Comparison of ENCODE assay signal across 16 cellular contexts in the genomic region with DNA sequence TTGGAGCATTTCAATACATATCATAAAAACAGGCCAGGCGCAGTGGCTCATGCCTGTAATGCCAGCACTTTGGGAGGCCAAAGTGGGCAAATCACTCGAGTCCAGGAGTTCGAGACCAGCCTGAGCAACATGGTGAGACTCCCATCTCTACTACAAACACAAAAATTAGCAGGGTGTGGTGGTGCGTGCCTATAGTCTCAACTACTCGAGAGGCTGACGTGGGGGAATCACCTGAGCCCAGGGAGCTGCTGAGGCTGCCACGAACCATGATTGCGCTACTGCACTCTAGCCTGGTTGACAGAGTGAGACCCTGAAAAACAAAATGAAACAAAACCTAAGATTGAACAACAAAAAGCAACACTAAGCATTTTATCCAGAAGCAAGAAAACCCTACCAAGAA. TPM values are rescaled to one million over a fixed set of nuclear protein-coding genes. Genes with fewer than 3 reads are reported as not detected.
A peak's percentile ranks its signal among the peaks of the same experiment; 100 is the strongest.
DNase-seq lines count a peak whose midpoint lies in the region; ATAC-seq and TF ChIP-seq lines count a peak whose summit lies in the region.
"Had no signal": no experiment of that assay in that cellular context is flagged by ENCODE, and none has a peak within 500 bp of the region (broad histone marks: within the 10 kb centered on the region; RNA-seq: fewer than 3 reads in every experiment).

No MANE protein-coding gene starts in this region.

- H3K36me3 ChIP-seq in CD4-positive, alpha-beta memory T cell (ENCODE audit: insufficient read depth, low read length), result no peaks in the 10 kb centered on the region
- H3K36me3 ChIP-seq in gastrocnemius medialis, result no peaks in the 10 kb centered on the region
- H3K36me3 ChIP-seq: BE2C, right atrium auricular region, uterus had no signal

- H3K27ac Mint-ChIP-seq in CD4-positive, alpha-beta memory T cell, result peak overlapping the region in 6 of 7 donors; percentile 21 to 88 (median 68)
- H3K27ac Mint-ChIP-seq in T-cell, result peak overlapping the region; percentile 77 to 87
- H3K27ac Mint-ChIP-seq in activated naive CD4-positive, alpha-beta T cell treated with anti-CD3 and anti-CD28 coated beads for 36 hours, result peak overlapping the region; percentile 98
- H3K27ac Mint-ChIP-seq: nephron progenitor cell had no signal

- no peak overlapping the region for H3K4me3 ChIP-seq in CD4-positive, alpha-beta memory T cell (ENCODE audit: low read length in 2 of 2)
- H3K4me3 ChIP-seq in gastrocnemius medialis, result no peak overlapping the region
- H3K4me3 ChIP-seq: right atrium auricular region, uterus had no signal

- POLR2A ChIA-PET in CD4-positive, alpha-beta memory T cell (lab: Charles Lee; ENCODE audit: partially characterized antibody), result no interaction called here
- POLR2A ChIA-PET in T-cell (lab: Charles Lee), result interaction anchor here in 1 of 2 donors (1.5 kb wide), 1 partner anchor 22 kb away, joined by 3 read pairs; no protein-coding TSS in a partner anchor

- H3K36me3 Mint-ChIP-seq in CD4-positive, alpha-beta memory T cell, result peaks cover 28% of the 10 kb centered on the region in 2 donors
- peaks cover 38% of the 10 kb centered on the region for H3K36me3 Mint-ChIP-seq in T-cell
- H3K36me3 Mint-ChIP-seq in activated naive CD4-positive, alpha-beta T cell treated with anti-CD3 and anti-CD28 coated beads for 36 hours (ENCODE audit: low read depth), result peaks cover 35% of the 10 kb centered on the region

- TF ChIP-seq CTCF in gastrocnemius medialis (IDR thresholded peaks at IDR 0.05 in 4 of 5, conservative IDR thresholded peaks at IDR 0.05 in 1 of 5), result no peak

- peak overlapping the region in 2 of 8 donors; percentile 32 to 40 for H3K4me3 Mint-ChIP-seq in CD4-positive, alpha-beta memory T cell
- H3K4me3 Mint-ChIP-seq in T-cell, result peak overlapping the region in 2 of 3 donors; percentile 18 to 54
- peak overlapping the region; percentile 65 for H3K4me3 Mint-ChIP-seq in activated naive CD4-positive, alpha-beta T cell treated with anti-CD3 and anti-CD28 coated beads for 36 hours
- H3K4me3 Mint-ChIP-seq: nephron progenitor cell had no signal

- no peak for DNase-seq in CD4-positive, alpha-beta memory T cell
- DNase-seq in T-cell (peak in 17 of 34 experiments; percentile 12 to 54 (median 30)), AG20443 (ENCODE audit: low spot score) (no peak), gastrocnemius medialis (no peak), retina (no peak)
- DNase-seq in activated naive CD4-positive, alpha-beta T cell treated with anti-CD3 and anti-CD28 coated beads for 36 hours, result peak; percentile 74
- peak; percentile 53 for DNase-seq in stimulated activated CD4-positive, alpha-beta T cell treated with anti-CD3 and anti-CD28 coated beads, Interleukin-15, amount 100 ng/mL, for 24 hours
- DNase-seq: anterior cingulate cortex, BE2C, DMS53, NCI-H1694 treated with DMSO at 0.1 percent for 48 hours, NCI-H510A treated with DMSO at 0.1 percent for 48 hours, nephron progenitor cell, uterus had no signal

- intact Hi-C loops in CD4-positive, alpha-beta memory T cell (cut with micrococcal nuclease), result no loop called here
- intact Hi-C loops in activated naive CD4-positive, alpha-beta T cell treated with anti-CD3 and anti-CD28 coated beads for 36 hours (cut with micrococcal nuclease), result loop anchor here (1.0 kb wide), 15 partner anchors 8 to 241 kb away; no protein-coding TSS in a partner anchor
- intact Hi-C loops in gastrocnemius medialis (cut with DNase I; ENCODE audit: low total_unique reads), result no loop called here

- ATAC-seq in T-cell (replicated peaks in 1 of 4) (peak; percentile 64 to 84 (median 81)), GM18907 (IDR thresholded peaks at IDR 0.05; ENCODE audit: unreplicated experiment) (no peak), gastrocnemius medialis (no peak)

- H3K9me3 Mint-ChIP-seq in CD4-positive, alpha-beta memory T cell, result no peaks in the 10 kb centered on the region
- no peaks in the 10 kb centered on the region for H3K9me3 Mint-ChIP-seq in T-cell
- H3K9me3 Mint-ChIP-seq in activated naive CD4-positive, alpha-beta T cell treated with anti-CD3 and anti-CD28 coated beads for 36 hours, result peaks cover 1% of the 10 kb centered on the region
- H3K9me3 Mint-ChIP-seq: nephron progenitor cell had no signal

- CTCF ChIA-PET in CD4-positive, alpha-beta memory T cell (lab: Charles Lee; ENCODE audit: partially characterized antibody), result no interaction called here
- CTCF ChIA-PET in T-cell (lab: Charles Lee), result no interaction called here
- CTCF ChIA-PET in activated naive CD4-positive, alpha-beta T cell treated with anti-CD3 and anti-CD28 coated beads for 36 hours (lab: Charles Lee), result interaction anchor here (1.0 to 2.0 kb wide), 6 partner anchors 18 to 308 kb away, joined by 3 to 5 read pairs (median 4); no protein-coding TSS in a partner anchor

- H3K27me3 ChIP-seq in CD4-positive, alpha-beta memory T cell (ENCODE audit: insufficient read depth, low read length), result no peaks in the 10 kb centered on the region
- no peaks in the 10 kb centered on the region for H3K27me3 ChIP-seq in gastrocnemius medialis
- H3K27me3 ChIP-seq: BE2C, right atrium auricular region, uterus had no signal

- peaks cover 15% of the 10 kb centered on the region for H3K4me1 ChIP-seq in CD4-positive, alpha-beta memory T cell (ENCODE audit: insufficient read depth, low read length)
- peaks cover 9 to 17% of the 10 kb centered on the region in 2 donors for H3K4me1 ChIP-seq in gastrocnemius medialis
- H3K4me1 ChIP-seq: BE2C, right atrium auricular region, uterus had no signal

- no peaks in the 10 kb centered on the region for H3K9me3 ChIP-seq in CD4-positive, alpha-beta memory T cell (ENCODE audit: control insufficient read depth in 1 of 2, low read length in 2 of 2)
- no peaks in the 10 kb centered on the region for H3K9me3 ChIP-seq in gastrocnemius medialis
- H3K9me3 ChIP-seq: BE2C, right atrium auricular region, uterus had no signal

- H3K4me1 Mint-ChIP-seq in CD4-positive, alpha-beta memory T cell, result peaks cover 11 to 47% (median 31%) of the 10 kb centered on the region in 4 donors
- peaks cover 66 to 72% (median 72%) of the 10 kb centered on the region in 3 donors for H3K4me1 Mint-ChIP-seq in T-cell
- peaks cover 86% of the 10 kb centered on the region for H3K4me1 Mint-ChIP-seq in activated naive CD4-positive, alpha-beta T cell treated with anti-CD3 and anti-CD28 coated beads for 36 hours (ENCODE audit: low read depth)

- no peaks in the 10 kb centered on the region for H3K27me3 Mint-ChIP-seq in CD4-positive, alpha-beta memory T cell
- no peaks in the 10 kb centered on the region for H3K27me3 Mint-ChIP-seq in T-cell
- H3K27me3 Mint-ChIP-seq in activated naive CD4-positive, alpha-beta T cell treated with anti-CD3 and anti-CD28 coated beads for 36 hours (ENCODE audit: low read depth), result no peaks in the 10 kb centered on the region

- TF ChIP-seq POLR2A in gastrocnemius medialis (IDR thresholded peaks at IDR 0.05), result no peak

- H3K27ac ChIP-seq in CD4-positive, alpha-beta memory T cell (ENCODE audit: low read depth, low read length), result no peak overlapping the region
- H3K27ac ChIP-seq in gastrocnemius medialis, result no peak overlapping the region
- H3K27ac ChIP-seq: right atrium auricular region, uterus had no signal

- in situ Hi-C loops in gastrocnemius medialis (cut with MboI; ENCODE audit: low sequenced_read_pairs in 4 of 4), result no loop called here

RNA-seq across cellular contexts. Expression of a gene that starts 47.2 kb away (rescaled TPM):
- 10 to 100 TPM; 44.4 to 48.0 TPM for total RNA-seq in CD4-positive, alpha-beta memory T cell
- polyA plus RNA-seq in CD4-positive, alpha-beta memory T cell, result 1 to 10 TPM; 6.5 to 7.2 TPM
- 100 to 1,000 TPM in 2 of 5 donors, 10 to 100 TPM in 3; 81.9 to 196 (median 96.7) TPM for total RNA-seq in T-cell
- 10 to 100 TPM; 75.1 to 77.9 TPM for total RNA-seq in activated naive CD4-positive, alpha-beta T cell treated with anti-CD3 and anti-CD28 coated beads for 36 hours
- total RNA-seq in gastrocnemius medialis, result 10 to 100 TPM in 2 of 4 donors, 1 to 10 TPM in 2; 3.6 to 13.4 (median 7.5) TPM

Comparison
In these comparisons a context has a peak if more than half of its experiments do, and no peak if none do; other contexts are left out.
1. DNase-seq: peak in activated naive CD4-positive, alpha-beta T cell treated with anti-CD3 and anti-CD28 coated beads for 36 hours (single experiment) and stimulated activated CD4-positive, alpha-beta T cell treated with anti-CD3 and anti-CD28 coated beads, Interleukin-15, amount 100 ng/mL, for 24 hours (single experiment); none in CD4-positive, alpha-beta memory T cell (0 of 5), AG20443 (single experiment), gastrocnemius medialis (0 of 2) and retina (single experiment).
2. ATAC-seq: peak in T-cell (4 of 4); none in GM18907 (single experiment) and gastrocnemius medialis (0 of 2).
3. Peak in every context shown above with its lines, with median percentiles within 50 percentile points of each other: H3K27ac Mint-ChIP-seq.